ENCODE assay signal across 8 cellular contexts in genomic region chr12:68587448-68587873, GRCh38. TPM values are rescaled to one million over a fixed set of nuclear protein-coding genes. Genes with fewer than 3 reads are reported as not detected.
DNase-seq lines count a peak whose midpoint lies in the region; ATAC-seq and TF ChIP-seq lines count a peak whose summit lies in the region.

No MANE protein-coding gene starts in this region.

- H3K4me1 Mint-ChIP-seq in activated naive CD8-positive, alpha-beta T cell treated with anti-CD3 and anti-CD28 coated beads, Interleukin-2, amount 50 U/mL, for 24 hours, result peaks cover 55% of the 10 kb centered on the region

- peaks cover 6% of the 10 kb centered on the region for H3K9me3 Mint-ChIP-seq in activated naive CD8-positive, alpha-beta T cell treated with anti-CD3 and anti-CD28 coated beads, Interleukin-2, amount 50 U/mL, for 24 hours

- H3K27me3 Mint-ChIP-seq in activated naive CD8-positive, alpha-beta T cell treated with anti-CD3 and anti-CD28 coated beads, Interleukin-2, amount 50 U/mL, for 24 hours, result no peaks in the 10 kb centered on the region

- H3K36me3 ChIP-seq in BLaER1 treated with 17β-estradiol and CSF1 and Interleukin-3, amounts not matched to agents 10 nM and 100 nM, result peaks cover 0 to 16% (median 0%) of the 10 kb centered on the region in 11 experiments; a peak in 6 of 22 replicates
- H3K36me3 ChIP-seq in KOPT-K1 (ENCODE audit: insufficient read depth, low read length), result no peaks in the 10 kb centered on the region

- peaks cover 16% of the 10 kb centered on the region for H3K36me3 Mint-ChIP-seq in activated naive CD8-positive, alpha-beta T cell treated with anti-CD3 and anti-CD28 coated beads, Interleukin-2, amount 50 U/mL, for 24 hours (ENCODE audit: low read depth)

- H3K9ac ChIP-seq in BLaER1 treated with 17β-estradiol and CSF1 and Interleukin-3, amounts not matched to agents 10 nM and 100 nM, result no peak overlapping the region

- no peak for TF ChIP-seq CTCF in coronary artery (IDR thresholded peaks at IDR 0.05)

- ATAC-seq in GM19463 (IDR thresholded peaks at IDR 0.05; ENCODE audit: unreplicated experiment) (peak; percentile 69), SK-N-SH treated with all-trans-retinoic acid at 6 μM for 48 hours (no peak), left ventricle myocardium superior (no peak)
- ATAC-seq in activated naive CD8-positive, alpha-beta T cell treated with anti-CD3 and anti-CD28 coated beads, Interleukin-2, amount 50 U/mL, for 24 hours, result peak; percentile 98

- peak; percentile 44 for DNase-seq in activated naive CD8-positive, alpha-beta T cell treated with anti-CD3 and anti-CD28 coated beads, Interleukin-2, amount 50 U/mL, for 24 hours
- DNase-seq in NCI-H2227 (lab: John Stamatoyannopoulos, UW; ENCODE audit: unreplicated experiment), result no peak
- DNase-seq in coronary artery (ENCODE audit: low spot score), result no peak
- DNase-seq in left ventricle myocardium superior, result no peak

- intact Hi-C loops in left ventricle myocardium superior (cut with micrococcal nuclease), result no loop called here

- H3K4me3 ChIP-seq in BLaER1 treated with 17β-estradiol and CSF1 and Interleukin-3, amounts not matched to agents 10 nM and 100 nM, result no peak overlapping the region
- no peak overlapping the region for H3K4me3 ChIP-seq in coronary artery

- 0 out of 22 replicates have a peak overlapping the region, but pooled peaks of 1 of the 11 experiments have one; percentile 0 for H3K27ac ChIP-seq in BLaER1 treated with 17β-estradiol and CSF1 and Interleukin-3, amounts not matched to agents 10 nM and 100 nM
- H3K27ac ChIP-seq in KOPT-K1 (ENCODE audit: low read depth, low read length, poor library complexity, severe bottlenecking) (peak overlapping the region; percentile 55), coronary artery (no peak overlapping the region)

- no peaks in the 10 kb centered on the region for H4K20me1 ChIP-seq in BLaER1 treated with 17β-estradiol and CSF1 and Interleukin-3, amounts not matched to agents 10 nM and 100 nM

- H3K4me2 ChIP-seq in BLaER1 treated with 17β-estradiol and CSF1 and Interleukin-3, amounts not matched to agents 10 nM and 100 nM, result peak overlapping the region in 9 of 11 experiments; percentile 4 to 55 (median 41); a peak in 15 of 22 replicates

- H3K4me3 Mint-ChIP-seq in activated naive CD8-positive, alpha-beta T cell treated with anti-CD3 and anti-CD28 coated beads, Interleukin-2, amount 50 U/mL, for 24 hours, result peak overlapping the region; percentile 28

- H3K9me3 ChIP-seq in BLaER1 treated with 17β-estradiol and CSF1 and Interleukin-3, amounts not matched to agents 10 nM and 100 nM (replicated peaks in 1 of 11), result peaks cover 25 to 58% (median 34%) of the 10 kb centered on the region in 11 experiments
- H3K9me3 ChIP-seq in KOPT-K1 (ENCODE audit: insufficient read depth, low read length, poor library complexity, severe bottlenecking), result peaks cover 21% of the 10 kb centered on the region

- peak overlapping the region; percentile 74 for H3K27ac Mint-ChIP-seq in activated naive CD8-positive, alpha-beta T cell treated with anti-CD3 and anti-CD28 coated beads, Interleukin-2, amount 50 U/mL, for 24 hours

- H3K27me3 ChIP-seq in BLaER1 treated with 17β-estradiol and CSF1 and Interleukin-3, amounts not matched to agents 10 nM and 100 nM, result no peaks in the 10 kb centered on the region

- H3K4me1 ChIP-seq in BLaER1 treated with 17β-estradiol and CSF1 and Interleukin-3, amounts not matched to agents 10 nM and 100 nM, result peaks cover 19 to 44% (median 39%) of the 10 kb centered on the region in 10 experiments

TF ChIP-seq in SK-N-SH treated with all-trans-retinoic acid at 6 μM for 48 hours, 23 proteins besides CTCF, POLR2A, EP300 and RAD21:
- TF ChIP-seq CSDC2 (CRISPR knock-in tag; IDR thresholded peaks at IDR 0.05), result no peak
- TF ChIP-seq PATZ1 (CRISPR knock-in tag; IDR thresholded peaks at IDR 0.05; ENCODE audit: borderline replicate concordance), result no peak
- TF ChIP-seq RARB (CRISPR knock-in tag; IDR thresholded peaks at IDR 0.05), result no peak
- no peak for TF ChIP-seq TSHZ2 (CRISPR knock-in tag; IDR thresholded peaks at IDR 0.05)
- no peak for TF ChIP-seq OSR1 (CRISPR knock-in tag; IDR thresholded peaks at IDR 0.05)
- no peak for TF ChIP-seq TOX (CRISPR knock-in tag; IDR thresholded peaks at IDR 0.05; ENCODE audit: borderline replicate concordance)
- TF ChIP-seq POU6F1 (CRISPR knock-in tag; IDR thresholded peaks at IDR 0.05; ENCODE audit: borderline replicate concordance, low read depth), result no peak
- TF ChIP-seq ZFP3 (CRISPR knock-in tag; IDR thresholded peaks at IDR 0.05), result no peak
- no peak for TF ChIP-seq CREB5 (CRISPR knock-in tag; IDR thresholded peaks at IDR 0.05; ENCODE audit: low read depth)

RNA-seq across cellular contexts. Expression of gene RAP1B, which starts 23.2 kb away (rescaled TPM):
- total RNA-seq in left ventricle myocardium superior, result 44.8 TPM

Comparison
In these comparisons a context has a peak if more than half of its experiments do, and no peak if none do; other contexts are left out.
1. ATAC-seq: peak in GM19463 (single experiment) and activated naive CD8-positive, alpha-beta T cell treated with anti-CD3 and anti-CD28 coated beads, Interleukin-2, amount 50 U/mL, for 24 hours (single experiment); none in SK-N-SH treated with all-trans-retinoic acid at 6 μM for 48 hours (single experiment) and left ventricle myocardium superior (single experiment).